Comparison of ENCODE assay signal across 8 cellular contexts in genomic region chr4:13546855-13547562, GRCh38.
DNase-seq lines count a peak whose midpoint lies in the region; ATAC-seq and TF ChIP-seq lines count a peak whose summit lies in the region.

No MANE protein-coding gene starts in this region.

- no peaks in the 10 kb centered on the region for H3K36me3 ChIP-seq in KOPT-K1 (ENCODE audit: insufficient read depth, low read length)
- H3K36me3 ChIP-seq in neutrophil: no peaks in the 10 kb centered on the region
- H3K36me3 ChIP-seq in HAP-1 (replicated peaks): peaks cover under 1% of the 10 kb centered on the region

- H3K27me3 ChIP-seq in neutrophil: peaks cover 100% of the 10 kb centered on the region
- no peaks in the 10 kb centered on the region for H3K27me3 ChIP-seq in HAP-1 (ENCODE audit: low read depth)

- no peak overlapping the region for H3K27ac Mint-ChIP-seq in effector memory CD8-positive, alpha-beta T cell

- H3K4me1 Mint-ChIP-seq in effector memory CD8-positive, alpha-beta T cell (ENCODE audit: low read depth in 2 of 2): peaks cover 22 to 25% of the 10 kb centered on the region in 2 donors

- peak overlapping the region; percentile 53 for H3K27ac ChIP-seq in KOPT-K1 (ENCODE audit: low read depth, low read length, poor library complexity, severe bottlenecking)
- H3K27ac ChIP-seq in neutrophil: no peak overlapping the region

- DNase-seq in effector memory CD8-positive, alpha-beta T cell: no peak
- DNase-seq in HAP-1 (ENCODE audit: low spot score in 2 of 2): no peak
- no peak for DNase-seq in DMS114 treated with DMSO at 0.1 percent for 48 hours (lab: John Stamatoyannopoulos, UW; ENCODE audit: unreplicated experiment)
- no peak for DNase-seq in foreskin fibroblast

- H3K4me3 ChIP-seq in GM08714 (ENCODE audit: low read length) (peak overlapping the region; percentile 56; the same call in 1 of the 2 replicates), neutrophil (ENCODE audit: low read depth in 1 of 2, low read length in 1 of 2) (peak overlapping the region; percentile 41 to 56), HAP-1 (no peak overlapping the region), foreskin fibroblast (ENCODE audit: low read depth in 1 of 2, low read length in 2 of 2) (no peak overlapping the region)

- H3K4me1 ChIP-seq in neutrophil (ENCODE audit: control insufficient read depth in 1 of 2, insufficient read depth in 1 of 2, low read depth in 1 of 2, low read length in 1 of 2) (peaks cover 31 to 48% of the 10 kb centered on the region in 2 experiments), HAP-1 (peaks cover 14% of the 10 kb centered on the region)

- in situ Hi-C loops in HAP-1 (cut with MboI; ENCODE audit: low sequenced_read_pairs): loop anchor here (5.0 to 10.0 kb wide), 3 partner anchors 282 to 812 kb away; no protein-coding TSS in a partner anchor

- peak; percentile 11 for ATAC-seq in effector memory CD8-positive, alpha-beta T cell (replicated peaks)
- ATAC-seq in HG02870 (IDR thresholded peaks at IDR 0.05; ENCODE audit: unreplicated experiment): no peak

- H3K27me3 Mint-ChIP-seq in effector memory CD8-positive, alpha-beta T cell: peaks cover 72 to 88% of the 10 kb centered on the region in 2 donors

- H3K36me3 Mint-ChIP-seq in effector memory CD8-positive, alpha-beta T cell (ENCODE audit: insufficient read depth): peaks cover 9% of the 10 kb centered on the region

- TF ChIP-seq CTCF in neutrophil (IDR thresholded peaks at IDR 0.05) (no peak), foreskin fibroblast (IDR thresholded peaks at IDR 0.05; ENCODE audit: low read depth, low read length) (no peak)

- peak overlapping the region; percentile 75 to 77 for H3K4me3 Mint-ChIP-seq in effector memory CD8-positive, alpha-beta T cell

- H3K9me3 ChIP-seq in KOPT-K1 (ENCODE audit: insufficient read depth, low read length, poor library complexity, severe bottlenecking) (peaks cover 42% of the 10 kb centered on the region), neutrophil (no peaks in the 10 kb centered on the region), HAP-1 (peaks cover 10% of the 10 kb centered on the region; the same call in 1 of the 2 replicates)

- H3K9me3 Mint-ChIP-seq in effector memory CD8-positive, alpha-beta T cell: no peaks in the 10 kb centered on the region

Comparison
In these comparisons a context has a peak if more than half of its experiments do, and no peak if none do; other contexts are left out.
1. H3K4me3 ChIP-seq: peak in GM08714 (single experiment) and neutrophil (2 of 2); none in HAP-1 (single experiment) and foreskin fibroblast (0 of 2).